1 cellular context compared by ENCODE assay signal in the genomic region with DNA sequence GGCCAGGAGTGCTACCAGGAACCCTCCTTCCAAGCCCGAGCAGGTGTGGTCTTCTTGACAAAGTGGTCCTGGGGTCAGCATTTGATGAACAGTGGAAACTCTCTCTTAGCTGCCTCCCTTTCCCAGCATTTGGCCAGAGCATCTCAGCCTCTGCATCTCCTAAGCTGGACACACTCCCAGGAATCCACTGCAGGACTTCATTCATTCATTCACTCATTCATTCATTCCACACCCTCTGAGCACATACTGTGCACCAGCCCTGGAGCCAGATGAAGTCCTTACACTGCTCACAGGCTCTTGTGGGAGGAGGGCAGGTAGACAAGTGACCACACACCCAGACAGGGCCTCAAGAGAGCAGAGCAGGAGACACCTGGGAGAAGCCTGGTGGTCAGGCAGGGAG.
TF ChIP-seq lines count a peak whose summit lies in the region.

No MANE protein-coding gene starts in this region.

TF ChIP-seq in H1, 55 proteins besides CTCF, POLR2A, EP300 and RAD21:
- TF ChIP-seq CREB1 (IDR thresholded peaks at IDR 0.05) (no peak), PHF8 (conservative IDR thresholded peaks at IDR 0.05; ENCODE audit: low read depth, low read length) (no peak), SUZ12 (IDR thresholded peaks at IDR 0.05; ENCODE audit: low read length) (no peak), MAX (IDR thresholded peaks at IDR 0.05) (no peak), GABPA (IDR thresholded peaks at IDR 0.05; ENCODE audit: borderline replicate concordance, insufficient read depth, low read length) (no peak), NRF1 (IDR thresholded peaks at IDR 0.05; ENCODE audit: low read depth, low read length) (no peak), JUN (IDR thresholded peaks at IDR 0.05; ENCODE audit: low read depth, low read length) (no peak)
